In genomic region chr16:86457621-86458456, GRCh38 we compare ENCODE assay signal across 17 cellular contexts. TPM values are rescaled to one million over a fixed set of nuclear protein-coding genes. Genes with fewer than 3 reads are reported as not detected.
DNase-seq lines count a peak whose midpoint lies in the region; TF ChIP-seq lines count a peak whose summit lies in the region.
"Had no signal": no experiment of that assay in that cellular context is flagged by ENCODE, and none has a peak within 500 bp of the region (broad histone marks: within the 10 kb centered on the region; RNA-seq: fewer than 3 reads in every experiment).

No MANE protein-coding gene starts in this region.

- in situ Hi-C loops in brain microvascular endothelial cell (cut with HindIII; ENCODE audit: low pct_ligation_motif_present, low sequenced_read_pairs), result no loop called here

- DNase-seq in HCEC 1CT (peak; percentile 89), brain microvascular endothelial cell (peak; percentile 5), iris pigment epithelial cell (ENCODE audit: low read depth) (peak; percentile 77), ureter (ENCODE audit: low spot score) (peak; percentile 59), AML-193 (lab: John Stamatoyannopoulos, UW) (no peak), NCI-H446 treated with DMSO at 0.1 percent for 48 hours (lab: John Stamatoyannopoulos, UW) (no peak)
- DNase-seq in stimulated activated CD4-positive, alpha-beta T cell treated with anti-CD3 and anti-CD28 coated beads, Interleukin-4, amount 100 ng/mL, for 1 hour, result no peak
- DNase-seq: activated CD4-positive, alpha-beta T cell treated with anti-CD3 and anti-CD28 coated beads, Interleukin-2, amount 50 U/mL, for 4 hours; activated gamma-delta T cell treated with Interleukin-2 at 50 U/mL for 16 hours; erythroblast; immature natural killer cell; NCI-H446; PC-9; right lobe of liver; substantia nigra; T-helper 17 cell had no signal

- no peak for TF ChIP-seq CTCF in brain microvascular endothelial cell (IDR thresholded peaks at IDR 0.05; ENCODE audit: low read depth, low read length, missing control alignments)

- peaks cover 10% of the 10 kb centered on the region for H3K27me3 ChIP-seq in brain microvascular endothelial cell (replicated peaks)
- H3K27me3 ChIP-seq: right lobe of liver had no signal

- H3K36me3 ChIP-seq in brain microvascular endothelial cell (replicated peaks), result no peaks in the 10 kb centered on the region
- H3K36me3 ChIP-seq: right lobe of liver had no signal

- H3K27ac ChIP-seq in brain microvascular endothelial cell, result no peak overlapping the region
- H3K27ac ChIP-seq: PC-9, right lobe of liver had no signal

- H3K4me3 ChIP-seq in brain microvascular endothelial cell (ENCODE audit: low read depth, low read length), result no peak overlapping the region
- H3K4me3 ChIP-seq: PC-9, right lobe of liver had no signal

RNA-seq across cellular contexts. Expression of gene FOXF1, which starts 52.5 kb away (rescaled TPM):
- 31.7 TPM for total RNA-seq in ureter
- total RNA-seq: myocyte, PC-9, T-helper 17 cell had no signal

Comparison
In these comparisons a context has a peak if more than half of its experiments do, and no peak if none do; other contexts are left out.
1. DNase-seq: peak in HCEC 1CT (single experiment), brain microvascular endothelial cell (single experiment), iris pigment epithelial cell (single experiment) and ureter (single experiment); none in AML-193 (0 of 2), stimulated activated CD4-positive, alpha-beta T cell treated with anti-CD3 and anti-CD28 coated beads, Interleukin-4, amount 100 ng/mL, for 1 hour (single experiment) and NCI-H446 treated with DMSO at 0.1 percent for 48 hours (single experiment).